In genomic region chr13:84265365-84265764, GRCh38 we compare ENCODE assay signal across 17 cellular contexts.
"Had no signal": no experiment of that assay in that cellular context is flagged by ENCODE, and none has a peak within 500 bp of the region (broad histone marks: within the 10 kb centered on the region; RNA-seq: fewer than 3 reads in every experiment).

No MANE protein-coding gene starts in this region.

- H3K27me3 Mint-ChIP-seq: dendritic cell treated with granulocyte-macrophage colony-stimulating factor and Interleukin-4, amounts not matched to agents 40 ng/mL and 50 ng/mL, for 4 days; effector memory CD8-positive, alpha-beta T cell; memory B cell; natural killer cell treated with Interleukin-12 subunit alpha and Interleukin-12 subunit beta and Interleukin-15 and Interleukin-18, amount 100 ng/mL, for 72 hours had no signal

- H3K4me3 Mint-ChIP-seq: dendritic cell treated with granulocyte-macrophage colony-stimulating factor and Interleukin-4, amounts not matched to agents 40 ng/mL and 50 ng/mL, for 4 days; effector memory CD8-positive, alpha-beta T cell; memory B cell; natural killer cell treated with Interleukin-12 subunit alpha and Interleukin-12 subunit beta and Interleukin-15 and Interleukin-18, amount 100 ng/mL, for 72 hours had no signal

- DNase-seq: effector memory CD8-positive, alpha-beta T cell; foreskin fibroblast; glutamatergic neuron; islet precursor cell; left ventricle myocardium inferior; lower lobe of right lung; midbrain; posterior cingulate gyrus; sigmoid colon; stimulated activated CD4-positive, alpha-beta T cell treated with anti-CD3 and anti-CD28 coated beads, Interleukin-12 subunit alpha, Interleukin-12 subunit beta, amount 100 ng/mL, for 4 hours; stimulated activated naive CD4-positive, alpha-beta T cell; stomach; substantia nigra; transverse colon had no signal

- H3K27ac Mint-ChIP-seq: dendritic cell treated with granulocyte-macrophage colony-stimulating factor and Interleukin-4, amounts not matched to agents 40 ng/mL and 50 ng/mL, for 4 days; effector memory CD8-positive, alpha-beta T cell; memory B cell; natural killer cell treated with Interleukin-12 subunit alpha and Interleukin-12 subunit beta and Interleukin-15 and Interleukin-18, amount 100 ng/mL, for 72 hours had no signal

- H3K36me3 Mint-ChIP-seq: memory B cell; natural killer cell treated with Interleukin-12 subunit alpha and Interleukin-12 subunit beta and Interleukin-15 and Interleukin-18, amount 100 ng/mL, for 72 hours had no signal

- H3K4me1 Mint-ChIP-seq: memory B cell had no signal

- H3K9me3 Mint-ChIP-seq: effector memory CD8-positive, alpha-beta T cell; natural killer cell treated with Interleukin-12 subunit alpha and Interleukin-12 subunit beta and Interleukin-15 and Interleukin-18, amount 100 ng/mL, for 72 hours had no signal
